Comparison of ENCODE assay signal across 9 cellular contexts in the genomic region with DNA sequence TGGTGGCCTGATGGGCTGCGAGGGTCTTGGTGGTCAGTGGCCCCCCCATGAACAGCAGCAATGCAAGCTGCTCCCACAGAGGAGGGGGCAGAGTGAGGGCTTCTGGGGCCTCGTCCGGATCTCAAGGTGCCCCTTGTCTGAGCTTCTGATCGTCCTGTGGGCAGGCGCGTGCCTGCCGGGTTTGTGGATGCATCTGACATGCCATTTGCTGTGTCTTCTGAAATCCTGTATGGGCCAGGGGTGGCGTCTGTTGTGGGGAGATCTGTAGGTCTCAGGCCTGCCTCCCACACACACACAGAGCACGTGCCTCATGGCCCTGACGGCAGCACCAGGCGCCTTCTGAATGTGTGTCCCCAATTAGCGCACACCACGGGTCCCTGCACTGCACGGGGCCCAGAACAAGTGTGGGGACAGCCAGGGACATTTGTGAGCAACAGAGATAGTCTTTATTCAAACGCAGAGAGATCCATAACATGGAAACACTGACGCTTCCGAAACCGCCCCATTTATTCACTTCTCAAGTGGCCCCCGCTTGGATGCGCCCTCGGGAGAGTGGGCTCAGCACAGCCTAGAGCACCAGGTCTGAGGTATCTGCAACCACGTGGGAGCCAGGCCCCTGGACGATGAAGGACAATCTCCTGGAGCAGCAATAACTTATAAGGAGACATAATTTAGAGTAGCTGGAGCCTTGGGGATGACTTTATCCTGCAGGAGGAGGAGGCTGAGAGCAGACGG. TPM values are rescaled to one million over a fixed set of nuclear protein-coding genes. Genes with fewer than 3 reads are reported as not detected.
DNase-seq lines count a peak whose midpoint lies in the region; ATAC-seq and TF ChIP-seq lines count a peak whose summit lies in the region.
"Had no signal": no experiment of that assay in that cellular context is flagged by ENCODE, and none has a peak within 500 bp of the region (broad histone marks: within the 10 kb centered on the region; RNA-seq: fewer than 3 reads in every experiment).

No MANE protein-coding gene starts in this region.

- no peak for TF ChIP-seq POLR2A in spleen (IDR thresholded peaks at IDR 0.05)

- WGBS in spleen, 5 donors: 58 to 62% (median 59%) methylated on average over 19 to 24 of the region's 24 CpGs

- peaks cover 30% of the 10 kb centered on the region for H3K27me3 Mint-ChIP-seq in T-helper 2 cell treated with Interferon-gamma antibody and Interleukin-4, amounts not matched to agents 5 μg/mL and 100 μg/mL, for 36 hours (ENCODE audit: low read depth)

- peaks cover 20% of the 10 kb centered on the region for H3K4me1 Mint-ChIP-seq in T-helper 2 cell treated with Interferon-gamma antibody and Interleukin-4, amounts not matched to agents 5 μg/mL and 100 μg/mL, for 36 hours (ENCODE audit: low read depth)

- peak overlapping the region in 5 of 8 donors; percentile 72 to 92 (median 89) for H3K27ac ChIP-seq in spleen
- H3K27ac ChIP-seq: SJSA1 had no signal

- H3K4me1 ChIP-seq in spleen: peaks cover 4 to 83% (median 45%) of the 10 kb centered on the region in 6 donors

- no peak for TF ChIP-seq CTCF in spleen (IDR thresholded peaks at IDR 0.05 in 8 of 11, conservative IDR thresholded peaks at IDR 0.05 in 3 of 11)

- no peaks in the 10 kb centered on the region for H3K36me3 Mint-ChIP-seq in T-helper 2 cell treated with Interferon-gamma antibody and Interleukin-4, amounts not matched to agents 5 μg/mL and 100 μg/mL, for 36 hours (ENCODE audit: low read depth)

- peak overlapping the region; percentile 77 for H3K4me3 Mint-ChIP-seq in T-helper 2 cell treated with Interferon-gamma antibody and Interleukin-4, amounts not matched to agents 5 μg/mL and 100 μg/mL, for 36 hours

- H3K9me3 ChIP-seq in spleen: peaks cover 0 to 8% (median 0%) of the 10 kb centered on the region in 8 donors
- H3K9me3 ChIP-seq: SJSA1 had no signal

- H3K27ac Mint-ChIP-seq in T-helper 2 cell treated with Interferon-gamma antibody and Interleukin-4, amounts not matched to agents 5 μg/mL and 100 μg/mL, for 36 hours: peak overlapping the region; percentile 74

- peak overlapping the region in 6 of 8 donors; percentile 74 to 95 (median 77) for H3K4me3 ChIP-seq in spleen

- peaks cover 0 to 30% (median 16%) of the 10 kb centered on the region in 7 donors for H3K27me3 ChIP-seq in spleen (replicated peaks in 1 of 7)

- peak; percentile 2 for ATAC-seq in esophagus mucosa

- no peak for DNase-seq in T-helper 2 cell treated with Interferon-gamma antibody and Interleukin-4, amounts not matched to agents 5 μg/mL and 100 μg/mL, for 36 hours (ENCODE audit: low spot score)
- DNase-seq in T-helper 2 cell: no peak
- DNase-seq in OCI-M1 (lab: John Stamatoyannopoulos, UW): peak; percentile 16
- DNase-seq in spleen: peak; percentile 74
- no peak for DNase-seq in NCI-H2227 treated with DMSO at 0.1 percent for 48 hours (lab: John Stamatoyannopoulos, UW)
- DNase-seq in NAMALWA (ENCODE audit: low spot score): no peak
- DNase-seq in activated CD8-positive, alpha-beta memory T cell treated with anti-CD3 and anti-CD28 coated beads for 24 hours: no peak

- intact Hi-C loops in spleen (cut with DNase I; ENCODE audit: low total_unique reads): loop anchor here (10.0 kb wide), 1 partner anchor 88 kb away; no protein-coding TSS in a partner anchor

- no peaks in the 10 kb centered on the region for H3K9me3 Mint-ChIP-seq in T-helper 2 cell treated with Interferon-gamma antibody and Interleukin-4, amounts not matched to agents 5 μg/mL and 100 μg/mL, for 36 hours

- H3K36me3 ChIP-seq in spleen: peaks cover 0 to 22% (median 0%) of the 10 kb centered on the region in 6 donors
- H3K36me3 ChIP-seq: SJSA1 had no signal

RNA-seq across cellular contexts. Expression of gene SPON2, which starts 5.7 kb away (rescaled TPM):
- 9.4 TPM for total RNA-seq in esophagus mucosa
- total RNA-seq in spleen: 10 to 100 TPM; 15.5 to 51.3 (median 43.7) TPM
- polyA plus RNA-seq in spleen: 10 to 100 TPM in 2 of 3 donors, 1 to 10 TPM in 1; 8.3 to 29.8 (median 11.7) TPM

RNA-seq across cellular contexts. Expression of gene RNF212, which starts 53.3 kb away (rescaled TPM):
- total RNA-seq in esophagus mucosa (1.4 TPM), spleen (1 to 10 TPM in 5 of 7 donors, under 1 TPM in 2; 0.46 to 5.6 (median 2.3) TPM)
- polyA plus RNA-seq in spleen: 1 to 10 TPM; 1.8 to 3.5 (median 2.0) TPM
- total RNA-seq: SJSA1 had no signal

Comparison
In these comparisons a context has a peak if more than half of its experiments do, and no peak if none do; other contexts are left out.
1. DNase-seq: peak in OCI-M1 (single experiment) and spleen (single experiment); none in T-helper 2 cell treated with Interferon-gamma antibody and Interleukin-4, amounts not matched to agents 5 μg/mL and 100 μg/mL, for 36 hours (single experiment), T-helper 2 cell (0 of 5), NCI-H2227 treated with DMSO at 0.1 percent for 48 hours (single experiment), NAMALWA (single experiment) and activated CD8-positive, alpha-beta memory T cell treated with anti-CD3 and anti-CD28 coated beads for 24 hours (single experiment).